Comparison of ENCODE assay signal across 25 cellular contexts in the genomic region with DNA sequence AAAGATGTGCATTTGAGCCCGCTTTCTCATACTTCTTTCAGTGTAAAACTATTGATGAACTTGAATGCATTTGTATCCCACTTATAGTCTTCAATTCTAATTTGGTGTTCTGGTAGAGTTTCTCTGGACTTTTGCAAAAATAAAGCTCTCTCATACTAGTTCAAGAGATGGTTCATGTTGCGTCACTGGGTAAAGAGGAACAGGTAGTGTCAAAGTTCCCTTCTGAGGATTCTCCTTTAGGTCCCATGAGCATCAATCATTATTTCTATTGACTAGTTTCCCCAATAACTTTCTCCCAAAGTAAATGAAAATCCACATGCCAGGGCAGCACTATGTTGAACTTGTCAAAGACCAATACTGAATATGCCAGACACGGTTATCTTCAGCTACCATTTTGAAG.
DNase-seq lines count a peak whose midpoint lies in the region; ATAC-seq, FAIRE-seq and TF ChIP-seq lines count a peak whose summit lies in the region.
"Had no signal": no experiment of that assay in that cellular context is flagged by ENCODE, and none has a peak within 500 bp of the region (broad histone marks: within the 10 kb centered on the region; RNA-seq: fewer than 3 reads in every experiment).

No MANE protein-coding gene starts in this region.

- intact Hi-C loops in CD14-positive monocyte (cut with micrococcal nuclease) (loop anchor here (2.0 to 10.0 kb wide), 3 partner anchors 54 to 192 kb away; no protein-coding TSS in a partner anchor), K562 (cut with micrococcal nuclease) (no loop called here), left ventricle myocardium superior (cut with micrococcal nuclease) (no loop called here), mucosa of descending colon (cut with DNase I, micrococcal nuclease) (no loop called here)

- no peak overlapping the region for H3K9ac ChIP-seq in K562 (ENCODE audit: insufficient read depth in 1 of 2, low read depth in 2 of 2, low read length in 2 of 2)

- no peaks in the 10 kb centered on the region for H3K79me2 ChIP-seq in K562 (ENCODE audit: control insufficient read depth, insufficient read depth, low read length)

- no peaks in the 10 kb centered on the region for H3K9me3 ChIP-seq in K562 (replicated peaks; ENCODE audit: control insufficient read depth, insufficient read depth, low read depth, low read length)
- no peaks in the 10 kb centered on the region for H3K9me3 ChIP-seq in neutrophil
- H3K9me3 ChIP-seq in mucosa of descending colon, result no peaks in the 10 kb centered on the region
- H3K9me3 ChIP-seq: MG63, Peyer's patch had no signal

- no peak for TF ChIP-seq CTCF in CD14-positive monocyte (IDR thresholded peaks at IDR 0.05)
- TF ChIP-seq CTCF in K562 (IDR thresholded peaks at IDR 0.05 in 2 of 3, conservative IDR thresholded peaks at IDR 0.05 in 1 of 3; ENCODE audit: insufficient read depth in 2 of 3, low read depth in 1 of 3, low read length in 3 of 3), result no peak
- no peak for TF ChIP-seq CTCF in neutrophil (IDR thresholded peaks at IDR 0.05)
- no peak for TF ChIP-seq CTCF in mucosa of descending colon (IDR thresholded peaks at IDR 0.05)

- 61% methylated on average over 3 of the region's 3 CpGs for WGBS in K562 (ENCODE audit: insufficient coverage, low coverage, missing lambda C conversion rate)

- H3K36me3 ChIP-seq in K562 (ENCODE audit: control insufficient read depth, insufficient read depth, low read length) (no peaks in the 10 kb centered on the region), neutrophil (no peaks in the 10 kb centered on the region), mucosa of descending colon (ENCODE audit: low read depth) (no peaks in the 10 kb centered on the region)
- H3K36me3 ChIP-seq: MG63, Peyer's patch had no signal

- H3K36me3 Mint-ChIP-seq in CD14-positive monocyte, result no peaks in the 10 kb centered on the region
- H3K36me3 Mint-ChIP-seq: IgD-negative memory B cell, T-cell had no signal

- no TSS peak for BruUV-seq in K562 (replicated peaks; lab: Mats Ljungman, UMichigan)

- no peak for TF ChIP-seq RAD21 in K562 (CRISPR knock-in tag; conservative IDR thresholded peaks at IDR 0.05 in 1 of 2, IDR thresholded peaks at IDR 0.05 in 1 of 2)

- no peaks in the 10 kb centered on the region for H4K20me1 ChIP-seq in K562 (replicated peaks; ENCODE audit: control insufficient read depth, insufficient read depth, low read length)

- DNase-seq in CD14-positive monocyte (ENCODE audit: low spot score) (peak; percentile 58), MV-4-11 (lab: John Stamatoyannopoulos, UW) (peak; percentile 13), K562 (ENCODE audit: extremely low read depth in 1 of 4, low spot score in 3 of 4) (no peak), left ventricle myocardium superior (no peak), mucosa of descending colon (no peak)
- DNase-seq: ACHN; CD4-positive, CD25-positive, alpha-beta regulatory T cell; COR-L47; DMS 273 treated with DMSO at 0.1 percent for 48 hours; DND-41; H9; Kasumi-1; MG63; NCI-H187; NCI-H2107; NCI-H226; NCI-H524; Peyer's patch; T-cell had no signal

- H2AFZ ChIP-seq in K562 (ENCODE audit: low read depth, low read length), result 0 out of 2 replicates have a peak overlapping the region, but pooled peaks have one; percentile 14

- H3K4me3 ChIP-seq in K562 (no peak overlapping the region), neutrophil (ENCODE audit: low read depth in 1 of 2, low read length in 1 of 2) (no peak overlapping the region), mucosa of descending colon (no peak overlapping the region)
- H3K4me3 ChIP-seq: MG63, Peyer's patch had no signal

- no peak for TF ChIP-seq POLR2A in K562 (conservative IDR thresholded peaks at IDR 0.05)

- no peak for TF ChIP-seq EP300 in K562 (IDR thresholded peaks at IDR 0.05; ENCODE audit: low read length)

- H3K27me3 ChIP-seq in K562 (ENCODE audit: control insufficient read depth in 2 of 2, insufficient read depth in 2 of 2, low read length in 2 of 2) (no peaks in the 10 kb centered on the region), neutrophil (no peaks in the 10 kb centered on the region)
- H3K27me3 ChIP-seq: MG63, Peyer's patch had no signal

- H3K27ac ChIP-seq in K562 (ENCODE audit: extremely low read depth, low read depth, low read length) (no peak overlapping the region), neutrophil (peak overlapping the region; percentile 97)
- H3K27ac ChIP-seq: HL-60, Peyer's patch had no signal

- in situ Hi-C loops in K562 (cut with MboI), result no loop called here

- CTCF ChIA-PET in K562 (lab: Yijun Ruan, JAX; ENCODE audit: low intra/inter-chr PET ratio), result no interaction called here

- FAIRE-seq in K562 (lab: Jason Lieb, UNC), result no peak
- FAIRE-seq: HTR-8/SVneo had no signal

- ATAC-seq in K562 (no peak), left ventricle myocardium superior (no peak), mucosa of descending colon (no peak), HG02840 (IDR thresholded peaks at IDR 0.05; ENCODE audit: low FRiP score, unreplicated experiment) (no peak)
- ATAC-seq: Right ventricle myocardium inferior, T-cell had no signal

- H3K9me3 Mint-ChIP-seq in CD14-positive monocyte, result peaks cover 0 to 2% (median 0%) of the 10 kb centered on the region in 7 donors
- H3K9me3 Mint-ChIP-seq: H9, T-cell had no signal

- H3K27me3 Mint-ChIP-seq in CD14-positive monocyte (ENCODE audit: low read depth in 3 of 3), result no peaks in the 10 kb centered on the region
- H3K27me3 Mint-ChIP-seq: CD4-positive, CD25-positive, alpha-beta regulatory T cell; IgD-negative memory B cell; T-cell had no signal

- no peaks in the 10 kb centered on the region for H3K9me1 ChIP-seq in K562 (ENCODE audit: control insufficient read depth, insufficient read depth, low read length)

- POLR2A ChIA-PET in K562 (lab: Yijun Ruan, JAX), result no interaction called here

- H3K27ac Mint-ChIP-seq in CD14-positive monocyte, result peak overlapping the region; percentile 73 to 92 (median 84)
- H3K27ac Mint-ChIP-seq: CD4-positive, CD25-positive, alpha-beta regulatory T cell; T-cell had no signal

- peaks cover 51% of the 10 kb centered on the region for H3K4me1 Mint-ChIP-seq in CD14-positive monocyte

- no peak overlapping the region for H3K4me2 ChIP-seq in K562 (ENCODE audit: insufficient read depth, low read length)

- no peak overlapping the region for H3K4me3 Mint-ChIP-seq in CD14-positive monocyte
- H3K4me3 Mint-ChIP-seq: CD4-positive, CD25-positive, alpha-beta regulatory T cell; H9; T-cell had no signal

- H3K4me1 ChIP-seq in K562 (replicated peaks in 1 of 2; ENCODE audit: control insufficient read depth in 2 of 2, insufficient read depth in 2 of 2, low read length in 2 of 2) (peaks cover 0 to 8% of the 10 kb centered on the region in 2 experiments; a peak in 3 of 5 replicates), neutrophil (ENCODE audit: control insufficient read depth in 1 of 2, insufficient read depth in 1 of 2, low read depth in 1 of 2, low read length in 1 of 2) (peaks cover 80 to 86% of the 10 kb centered on the region in 2 experiments), mucosa of descending colon (ENCODE audit: low read depth) (no peaks in the 10 kb centered on the region)
- H3K4me1 ChIP-seq: Peyer's patch had no signal

TF ChIP-seq in K562, 482 proteins besides CTCF, POLR2A, EP300 and RAD21:
- TF ChIP-seq, protein P1, sequence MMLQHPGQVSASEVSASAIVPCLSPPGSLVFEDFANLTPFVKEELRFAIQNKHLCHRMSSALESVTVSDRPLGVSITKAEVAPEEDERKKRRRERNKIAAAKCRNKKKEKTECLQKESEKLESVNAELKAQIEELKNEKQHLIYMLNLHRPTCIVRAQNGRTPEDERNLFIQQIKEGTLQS (IDR thresholded peaks at IDR 0.05), result peak; percentile 9; the same call in 1 of the 2 replicates
- TF ChIP-seq, protein P1 (CRISPR knock-in tag; conservative IDR thresholded peaks at IDR 0.05), result no peak
- TF ChIP-seq KLF6 (CRISPR knock-in tag; IDR thresholded peaks at IDR 0.05; ENCODE audit: borderline replicate concordance), result no peak

Comparison
In these comparisons a context has a peak if more than half of its experiments do, and no peak if none do; other contexts are left out.
1. DNase-seq: peak in CD14-positive monocyte (single experiment) and MV-4-11 (single experiment); none in K562 (0 of 4), left ventricle myocardium superior (single experiment) and mucosa of descending colon (0 of 3).
2. intact Hi-C loops: an anchor here in CD14-positive monocyte (2.0 to 10.0 kb wide); none called in K562, left ventricle myocardium superior and mucosa of descending colon.